11 cellular contexts compared by ENCODE assay signal in the genomic region with DNA sequence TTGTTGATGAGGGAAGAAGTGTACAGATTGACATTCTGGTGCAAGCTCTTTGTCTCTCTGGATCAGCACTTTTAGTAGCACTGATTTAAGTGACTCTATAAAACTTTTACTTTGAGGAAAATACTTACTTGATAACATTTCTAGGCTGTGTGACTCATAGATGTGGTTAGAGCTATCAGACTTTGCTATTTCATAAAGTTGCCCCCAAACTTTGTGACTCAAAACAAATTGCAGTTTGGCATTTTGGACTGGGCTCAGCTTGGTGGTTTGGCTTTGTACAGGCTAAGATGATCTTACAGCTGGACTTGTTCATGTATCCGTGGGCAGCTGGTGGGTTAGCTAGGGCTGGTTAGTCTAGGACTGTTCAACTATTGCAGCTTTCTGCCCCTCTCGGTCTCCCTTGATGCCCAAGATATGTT. TPM values are rescaled to one million over a fixed set of nuclear protein-coding genes. Genes with fewer than 3 reads are reported as not detected.
DNase-seq lines count a peak whose midpoint lies in the region; ATAC-seq, FAIRE-seq and TF ChIP-seq lines count a peak whose summit lies in the region.
"Had no signal": no experiment of that assay in that cellular context is flagged by ENCODE, and none has a peak within 500 bp of the region (broad histone marks: within the 10 kb centered on the region; RNA-seq: fewer than 3 reads in every experiment).

No MANE protein-coding gene starts in this region.

- peak; percentile 66 for ATAC-seq in activated CD4-positive, alpha-beta T cell treated with anti-CD3 and anti-CD28 coated beads for 36 hours
- ATAC-seq in K562 (no peak), upper lobe of right lung (no peak)

- no peak overlapping the region for H3K4me3 Mint-ChIP-seq in activated CD4-positive, alpha-beta T cell treated with anti-CD3 and anti-CD28 coated beads for 36 hours
- no peak overlapping the region for H3K4me3 Mint-ChIP-seq in activated CD4-positive, alpha-beta T cell treated with anti-CD3 and anti-CD28 coated beads, Interleukin-2, amount 10 ng/mL, durations not matched to agents 7 days and 5 days
- H3K4me3 Mint-ChIP-seq in osteocyte (ENCODE audit: unreplicated experiment) (no peak overlapping the region), nephron progenitor cell (no peak overlapping the region)

- H3K27ac ChIP-seq in K562 (ENCODE audit: extremely low read depth, low read depth, low read length), result no peak overlapping the region
- H3K27ac ChIP-seq in upper lobe of right lung, result no peak overlapping the region
- H3K27ac ChIP-seq: upper lobe of left lung had no signal

- no peak overlapping the region for H2AFZ ChIP-seq in K562 (ENCODE audit: low read depth, low read length)

- no peaks in the 10 kb centered on the region for H3K79me2 ChIP-seq in K562 (ENCODE audit: control insufficient read depth, insufficient read depth, low read length)

- no peaks in the 10 kb centered on the region for H3K27me3 Mint-ChIP-seq in activated CD4-positive, alpha-beta T cell treated with anti-CD3 and anti-CD28 coated beads for 36 hours
- no peaks in the 10 kb centered on the region for H3K27me3 Mint-ChIP-seq in activated CD4-positive, alpha-beta T cell treated with anti-CD3 and anti-CD28 coated beads, Interleukin-2, amount 10 ng/mL, durations not matched to agents 7 days and 5 days
- H3K27me3 Mint-ChIP-seq in osteocyte (ENCODE audit: unreplicated experiment) (no peaks in the 10 kb centered on the region), nephron progenitor cell (ENCODE audit: low read depth, poor library complexity) (peaks cover 4% of the 10 kb centered on the region)

- H3K4me1 Mint-ChIP-seq in activated CD4-positive, alpha-beta T cell treated with anti-CD3 and anti-CD28 coated beads for 36 hours, result peaks cover 39% of the 10 kb centered on the region
- H3K4me1 Mint-ChIP-seq in activated CD4-positive, alpha-beta T cell treated with anti-CD3 and anti-CD28 coated beads, Interleukin-2, amount 10 ng/mL, durations not matched to agents 7 days and 5 days, result no peaks in the 10 kb centered on the region
- H3K4me1 Mint-ChIP-seq in osteocyte (ENCODE audit: unreplicated experiment) (peaks cover 72% of the 10 kb centered on the region), nephron progenitor cell (peaks cover 10% of the 10 kb centered on the region)

- in situ Hi-C loops in K562 (cut with MboI), result no loop called here

- TF ChIP-seq POLR2A in NB4 (IDR thresholded peaks at IDR 0.05; ENCODE audit: extremely low read depth, insufficient read length) (no peak), K562 (conservative IDR thresholded peaks at IDR 0.05) (no peak)

- TF ChIP-seq RAD21 in K562 (CRISPR knock-in tag; conservative IDR thresholded peaks at IDR 0.05 in 1 of 2, IDR thresholded peaks at IDR 0.05 in 1 of 2), result no peak

- no peaks in the 10 kb centered on the region for H3K9me1 ChIP-seq in K562 (ENCODE audit: control insufficient read depth, insufficient read depth, low read length)

- no peak for FAIRE-seq in K562 (lab: Jason Lieb, UNC)

- H3K9me3 ChIP-seq in K562 (replicated peaks; ENCODE audit: control insufficient read depth, insufficient read depth, low read depth, low read length) (no peaks in the 10 kb centered on the region), upper lobe of right lung (no peaks in the 10 kb centered on the region)
- H3K9me3 ChIP-seq: neutrophil, upper lobe of left lung had no signal

- no peak overlapping the region for H3K9ac ChIP-seq in K562 (ENCODE audit: insufficient read depth in 1 of 2, low read depth in 2 of 2, low read length in 2 of 2)

- BruUV-seq in K562 (replicated peaks; lab: Mats Ljungman, UMichigan), result no TSS peak

- POLR2A ChIA-PET in activated CD4-positive, alpha-beta T cell treated with anti-CD3 and anti-CD28 coated beads for 36 hours (lab: Charles Lee), result interaction anchor here (0.6 kb wide), 1 partner anchor 25 kb away, joined by 3 read pairs; no protein-coding TSS in a partner anchor
- POLR2A ChIA-PET in activated CD4-positive, alpha-beta T cell treated with anti-CD3 and anti-CD28 coated beads, Interleukin-2, amount 10 ng/mL, durations not matched to agents 7 days and 5 days (lab: Charles Lee), result no interaction called here
- POLR2A ChIA-PET in K562 (lab: Yijun Ruan, JAX), result interaction anchor here (0.7 to 1.2 kb wide), 3 partner anchors 12 to 42 kb away, joined by 3 read pairs; no protein-coding TSS in a partner anchor

- H4K20me1 ChIP-seq in K562 (replicated peaks; ENCODE audit: control insufficient read depth, insufficient read depth, low read length), result no peaks in the 10 kb centered on the region

- H3K4me1 ChIP-seq in K562 (replicated peaks in 1 of 2; ENCODE audit: control insufficient read depth in 2 of 2, insufficient read depth in 2 of 2, low read length in 2 of 2) (no peaks in the 10 kb centered on the region), upper lobe of right lung (peaks cover 5% of the 10 kb centered on the region)

- no peaks in the 10 kb centered on the region for H3K9me3 Mint-ChIP-seq in activated CD4-positive, alpha-beta T cell treated with anti-CD3 and anti-CD28 coated beads for 36 hours (ENCODE audit: low read depth)
- H3K9me3 Mint-ChIP-seq in activated CD4-positive, alpha-beta T cell treated with anti-CD3 and anti-CD28 coated beads, Interleukin-2, amount 10 ng/mL, durations not matched to agents 7 days and 5 days, result no peaks in the 10 kb centered on the region
- H3K9me3 Mint-ChIP-seq in osteocyte (ENCODE audit: unreplicated experiment) (no peaks in the 10 kb centered on the region), nephron progenitor cell (no peaks in the 10 kb centered on the region)

- H3K36me3 Mint-ChIP-seq in activated CD4-positive, alpha-beta T cell treated with anti-CD3 and anti-CD28 coated beads for 36 hours (ENCODE audit: low read depth), result peaks cover 8% of the 10 kb centered on the region
- no peaks in the 10 kb centered on the region for H3K36me3 Mint-ChIP-seq in activated CD4-positive, alpha-beta T cell treated with anti-CD3 and anti-CD28 coated beads, Interleukin-2, amount 10 ng/mL, durations not matched to agents 7 days and 5 days (ENCODE audit: low read depth)
- no peaks in the 10 kb centered on the region for H3K36me3 Mint-ChIP-seq in osteocyte (ENCODE audit: unreplicated experiment)
- no peaks in the 10 kb centered on the region for H3K36me3 Mint-ChIP-seq in nephron progenitor cell (ENCODE audit: low read depth)

- no peak for TF ChIP-seq EP300 in K562 (IDR thresholded peaks at IDR 0.05; ENCODE audit: low read length)

- H3K27me3 ChIP-seq in K562 (ENCODE audit: control insufficient read depth in 2 of 2, insufficient read depth in 2 of 2, low read length in 2 of 2) (no peaks in the 10 kb centered on the region; a peak in 1 of 5 replicates), upper lobe of right lung (no peaks in the 10 kb centered on the region)
- H3K27me3 ChIP-seq: neutrophil, upper lobe of left lung had no signal

- H3K36me3 ChIP-seq in K562 (ENCODE audit: control insufficient read depth, insufficient read depth, low read length) (no peaks in the 10 kb centered on the region), upper lobe of right lung (no peaks in the 10 kb centered on the region)
- H3K36me3 ChIP-seq: neutrophil, upper lobe of left lung had no signal

- CTCF ChIA-PET in activated CD4-positive, alpha-beta T cell treated with anti-CD3 and anti-CD28 coated beads for 36 hours (lab: Charles Lee), result interaction anchor here (0.5 to 2.2 kb wide), 5 partner anchors 12 to 1298 kb away, joined by 3 to 8 read pairs (median 4); a partner anchor contains a TSS
- CTCF ChIA-PET in activated CD4-positive, alpha-beta T cell treated with anti-CD3 and anti-CD28 coated beads, Interleukin-2, amount 10 ng/mL, durations not matched to agents 7 days and 5 days (lab: Charles Lee), result interaction anchor here (0.7 to 1.6 kb wide), 5 partner anchors 12 to 29 kb away, joined by 3 to 5 read pairs (median 4); no protein-coding TSS in a partner anchor
- CTCF ChIA-PET in K562 (lab: Yijun Ruan, JAX; ENCODE audit: low intra/inter-chr PET ratio), result no interaction called here

- peak; percentile 43 for DNase-seq in activated CD4-positive, alpha-beta T cell treated with anti-CD3 and anti-CD28 coated beads for 36 hours
- no peak for DNase-seq in activated CD4-positive, alpha-beta T cell treated with anti-CD3 and anti-CD28 coated beads, Interleukin-2, amount 10 ng/mL, durations not matched to agents 7 days and 5 days
- DNase-seq in NB4 (ENCODE audit: low read depth) (peak; percentile 59), K562 (ENCODE audit: extremely low read depth in 1 of 4, low spot score in 3 of 4) (no peak), osteocyte (ENCODE audit: extremely low spot score, unreplicated experiment) (no peak), upper lobe of right lung (no peak), nephron progenitor cell (no peak)
- DNase-seq in effector CD4-positive, alpha-beta T cell, result no peak
- DNase-seq: NCI-H2081 treated with DMSO at 0.1 percent for 48 hours, upper lobe of left lung had no signal

- no peak overlapping the region for H3K4me3 ChIP-seq in NB4 (ENCODE audit: low read depth, low read length)
- no peak overlapping the region for H3K4me3 ChIP-seq in K562
- no peak overlapping the region for H3K4me3 ChIP-seq in upper lobe of right lung
- H3K4me3 ChIP-seq: upper lobe of left lung had no signal

- intact Hi-C loops in activated CD4-positive, alpha-beta T cell treated with anti-CD3 and anti-CD28 coated beads for 36 hours (cut with DNase I, micrococcal nuclease), result no loop called here
- intact Hi-C loops in K562 (cut with micrococcal nuclease), result no loop called here
- intact Hi-C loops in upper lobe of right lung (cut with DNase I), result no loop called here

- H3K27ac Mint-ChIP-seq in activated CD4-positive, alpha-beta T cell treated with anti-CD3 and anti-CD28 coated beads for 36 hours, result no peak overlapping the region
- H3K27ac Mint-ChIP-seq in activated CD4-positive, alpha-beta T cell treated with anti-CD3 and anti-CD28 coated beads, Interleukin-2, amount 10 ng/mL, durations not matched to agents 7 days and 5 days, result no peak overlapping the region
- H3K27ac Mint-ChIP-seq in osteocyte (ENCODE audit: unreplicated experiment), result peak overlapping the region; percentile 86
- no peak overlapping the region for H3K27ac Mint-ChIP-seq in nephron progenitor cell

- H3K4me2 ChIP-seq in K562 (ENCODE audit: insufficient read depth, low read length), result no peak overlapping the region

- TF ChIP-seq CTCF in NB4 (IDR thresholded peaks at IDR 0.05; ENCODE audit: low read depth, low read length), result no peak
- TF ChIP-seq CTCF in K562 (IDR thresholded peaks at IDR 0.05 in 2 of 3, conservative IDR thresholded peaks at IDR 0.05 in 1 of 3; ENCODE audit: insufficient read depth in 2 of 3, low read depth in 1 of 3, low read length in 3 of 3), result no peak
- no peak for TF ChIP-seq CTCF in osteocyte (IDR thresholded peaks at IDR 0.05)
- no peak for TF ChIP-seq CTCF in upper lobe of right lung (IDR thresholded peaks at IDR 0.05)
- TF ChIP-seq CTCF in nephron progenitor cell (IDR thresholded peaks at IDR 0.05), result no peak

- 3% methylated on average over 2 of the region's 2 CpGs for WGBS in K562 (ENCODE audit: insufficient coverage, low coverage, missing lambda C conversion rate)

RNA-seq across cellular contexts. Expression of a gene that starts 42.1 kb away (rescaled TPM):
- total RNA-seq in activated CD4-positive, alpha-beta T cell treated with anti-CD3 and anti-CD28 coated beads for 36 hours, result 100 to 1,000 TPM; 136 to 242 TPM
- 100 to 1,000 TPM; 142 to 155 TPM for total RNA-seq in activated CD4-positive, alpha-beta T cell treated with anti-CD3 and anti-CD28 coated beads, Interleukin-2, amount 10 ng/mL, durations not matched to agents 7 days and 5 days
- total RNA-seq in K562 (2011; cell fraction: chromatin; rRNA removed; ENCODE audit: low replicate concordance), result 87.7 and 267 TPM in 2 replicates
- 28.9 and 43.6 TPM in 2 replicates for total RNA-seq in K562 (2011; cell fraction: nucleolus; rRNA removed)
- 97.4 and 145 TPM in 2 replicates for total RNA-seq in K562 (2011; cell fraction: nucleoplasm; rRNA removed)
- total RNA-seq in K562 (2014; rRNA removed) (60.8 and 63.2 TPM in 2 replicates), K562 (2014; rRNA removed; fragmentation: Illumina TruSeq; extraction: Trizol) (77.5 and 84.1 TPM in 2 replicates), K562 (2015; rRNA removed; fragmentation: Illumina TruSeq; extraction: Trizol) (45.6 and 48.2 TPM in 2 replicates), K562 (2021) (60.2 and 71.3 TPM in 2 replicates), osteocyte (167 and 178 TPM in 2 replicates), upper lobe of right lung (209 TPM)
- polyA plus RNA-seq in K562 (2011; rRNA removed) (44.4 and 61.7 TPM in 2 replicates), K562 (2014; fragmentation: Illumina TruSeq; extraction: Trizol) (31.9 and 36.7 TPM in 2 replicates), K562 (2014; fragmentation: Nextera tagmentation; extraction: Ambion mirVana) (10 to 100 TPM; 13.7 to 17.0 TPM), K562 (2014; rRNA removed) (29.8 and 35.9 TPM in 2 replicates)
- 6.6 and 10.9 TPM in 2 replicates for polyA plus RNA-seq in K562 (2011; cell fraction: cytosol; rRNA removed)
- 45.9 and 60.0 TPM in 2 replicates for polyA plus RNA-seq in K562 (2011; cell fraction: nucleus; rRNA removed)
- polyA plus RNA-seq in K562 (2012), result 19.3 and 36.3 TPM in 2 replicates
- polyA minus RNA-seq in K562 (2011; rRNA and poly(A)+ RNA removed), result 144 and 159 TPM in 2 replicates
- 27.4 and 44.4 TPM in 2 replicates for polyA minus RNA-seq in K562 (2011; cell fraction: cytosol; rRNA and poly(A)+ RNA removed)
- polyA minus RNA-seq in K562 (2011; cell fraction: nucleus; rRNA and poly(A)+ RNA removed), result 73.0 and 110 TPM in 2 replicates

Comparison
In these comparisons a context has a peak if more than half of its experiments do, and no peak if none do; other contexts are left out.
1. DNase-seq: peak in activated CD4-positive, alpha-beta T cell treated with anti-CD3 and anti-CD28 coated beads for 36 hours (single experiment) and NB4 (single experiment); none in activated CD4-positive, alpha-beta T cell treated with anti-CD3 and anti-CD28 coated beads, Interleukin-2, amount 10 ng/mL, durations not matched to agents 7 days and 5 days (single experiment), K562 (0 of 4), osteocyte (single experiment), effector CD4-positive, alpha-beta T cell (single experiment), upper lobe of right lung (single experiment) and nephron progenitor cell (single experiment).